8 cellular contexts compared by ENCODE assay signal in the genomic region with DNA sequence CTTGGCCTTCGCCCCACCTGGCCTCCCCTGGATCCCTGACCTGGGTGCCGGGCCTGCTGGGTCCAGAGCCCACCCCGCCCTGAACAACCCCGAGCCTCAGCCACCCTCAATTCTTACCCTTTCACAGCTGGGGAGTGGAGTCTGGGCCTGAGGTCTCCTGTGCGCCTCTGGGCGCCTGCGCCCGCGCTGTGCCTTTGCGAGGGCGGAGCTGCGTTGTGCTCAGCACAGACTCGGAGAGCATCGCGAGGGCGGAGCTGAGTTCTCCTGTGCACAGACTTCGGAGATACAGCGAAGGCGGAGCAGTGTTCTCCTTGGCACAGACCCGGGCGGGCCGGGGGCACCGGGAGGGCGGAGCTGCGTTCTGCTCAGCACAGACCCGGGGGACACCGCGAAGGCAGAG.
DNase-seq lines count a peak whose midpoint lies in the region; ATAC-seq, FAIRE-seq and TF ChIP-seq lines count a peak whose summit lies in the region.
"Not testable (repeated sequence)": the region's sequence is repeated elsewhere in the genome, so short reads cannot be mapped to it uniquely, and the experiment has no call there.

No MANE protein-coding gene starts in this region.

- H2BK20ac ChIP-seq in IMR-90 (ENCODE audit: low read depth, low read length): not testable (repeated sequence)

- not testable (repeated sequence) for H3K4me1 ChIP-seq in A549; IMR-90 (ENCODE audit: control insufficient read depth, insufficient read depth, low read length); PC-3 (ENCODE audit: insufficient read depth, low read length); RWPE2 (ENCODE audit: insufficient read depth, poor library complexity, severe bottlenecking); foreskin keratinocyte; heart left ventricle

- H4K8ac ChIP-seq in IMR-90 (ENCODE audit: low read depth in 2 of 2, low read length in 2 of 2): not testable (repeated sequence)

- H3K9me1 ChIP-seq in IMR-90 (ENCODE audit: insufficient read depth, low read length): not testable (repeated sequence)

- H4K5ac ChIP-seq in IMR-90 (ENCODE audit: low read depth, low read length): not testable (repeated sequence)

- H3F3A ChIP-seq in PC-3 (ENCODE audit: low read length, unreplicated experiment): not testable (repeated sequence)

- not testable (repeated sequence) for FAIRE-seq in A549 (lab: Jason Lieb, UNC)

- not testable (repeated sequence) for DNase-seq in A549 (ENCODE audit: low read depth in 1 of 2, low spot score in 1 of 2); IMR-90; PC-3; RWPE2 (ENCODE audit: low spot score); foreskin keratinocyte; heart left ventricle; left ventricle myocardium superior; sciatic nerve (ENCODE audit: low spot score)

- ATAC-seq in A549 (peak; percentile 34 to 97; a peak in 4 of 6 replicates), IMR-90 (ENCODE audit: low read depth) (peak; percentile 97), PC-3 (peak; percentile 95), RWPE2 (ENCODE audit: low read depth) (peak; percentile 87), foreskin keratinocyte (peak; percentile 86), heart left ventricle (peak in 3 of 4 donors; percentile 39 to 73 (median 68)), left ventricle myocardium superior (peak; percentile 79), sciatic nerve (peak; percentile 71)

- H3K18ac ChIP-seq in IMR-90 (ENCODE audit: low read depth, low read length): not testable (repeated sequence)

- intact Hi-C loops in IMR-90 (cut with micrococcal nuclease); PC-3 (cut with micrococcal nuclease); heart left ventricle (cut with DNase I); left ventricle myocardium superior (cut with micrococcal nuclease); sciatic nerve (cut with DNase I): not testable (repeated sequence)

- H3K4me2 ChIP-seq in A549; IMR-90 (ENCODE audit: low read depth, low read length); PC-3 (ENCODE audit: low read length): not testable (repeated sequence)

- not testable (repeated sequence) for H2BK15ac ChIP-seq in IMR-90 (ENCODE audit: low read depth, low read length)

- H2BK5ac ChIP-seq in IMR-90 (ENCODE audit: low read depth, low read length, poor library complexity, severe bottlenecking): not testable (repeated sequence)

- in situ Hi-C loops in IMR-90 (cut with MboI; ENCODE audit: low sequenced_read_pairs): not testable (repeated sequence)

- not testable (repeated sequence) for H4K20me1 ChIP-seq in IMR-90 (ENCODE audit: insufficient read depth, low read length); PC-3 (ENCODE audit: low read length)

- not testable (repeated sequence) for TF ChIP-seq POLR2A in A549 (IDR thresholded peaks at IDR 0.05; ENCODE audit: low read length); IMR-90 (IDR thresholded peaks at IDR 0.05; ENCODE audit: low read depth, low read length); heart left ventricle (IDR thresholded peaks at IDR 0.05)

- not testable (repeated sequence) for H3K4ac ChIP-seq in IMR-90 (ENCODE audit: low read depth, low read length)

- no CpG with 5 or more reads among the region's 28 CpGs for WGBS in A549 (ENCODE audit: missing lambda C conversion rate)
- no CpG with 5 or more reads among the region's 28 CpGs for WGBS in IMR-90 (ENCODE audit: extremely low coverage in 2 of 2, insufficient read length in 1 of 2), 2 experiments
- WGBS in heart left ventricle, 4 donors: no CpG with 5 or more reads among the region's 28 CpGs

- not testable (repeated sequence) for H2BK120ac ChIP-seq in IMR-90 (ENCODE audit: low read depth, low read length)

- not testable (repeated sequence) for TF ChIP-seq EP300 in A549 (IDR thresholded peaks at IDR 0.05)

- not testable (repeated sequence) for TF ChIP-seq CTCF in A549 (IDR thresholded peaks at IDR 0.05); IMR-90 (conservative IDR thresholded peaks at IDR 0.05; ENCODE audit: low read depth, low read length); PC-3 (conservative IDR thresholded peaks at IDR 0.05; ENCODE audit: low read depth, low read length); RWPE2 (IDR thresholded peaks at IDR 0.05; ENCODE audit: poor library complexity, severe bottlenecking); foreskin keratinocyte (conservative IDR thresholded peaks at IDR 0.05); heart left ventricle (IDR thresholded peaks at IDR 0.05)

- not testable (repeated sequence) for TF ChIP-seq RAD21 in A549 (conservative IDR thresholded peaks at IDR 0.05 in 1 of 2, IDR thresholded peaks at IDR 0.05 in 1 of 2); IMR-90 (IDR thresholded peaks at IDR 0.05; ENCODE audit: low read length)

- H2AFZ ChIP-seq in IMR-90 (replicated peaks; ENCODE audit: low read length, poor library complexity); PC-3 (ENCODE audit: low read length): not testable (repeated sequence)

- H3K27me3 ChIP-seq in IMR-90 (ENCODE audit: control insufficient read depth, insufficient read depth, low read length); PC-3 (ENCODE audit: low read length); RWPE2 (ENCODE audit: insufficient read depth, poor library complexity, severe bottlenecking); foreskin keratinocyte; heart left ventricle: not testable (repeated sequence)

- not testable (repeated sequence) for H3K4me3 ChIP-seq in A549; IMR-90 (ENCODE audit: insufficient read depth, low read depth, low read length); PC-3 (ENCODE audit: low read length); RWPE2 (ENCODE audit: severe bottlenecking); heart left ventricle

- H4K91ac ChIP-seq in IMR-90 (ENCODE audit: insufficient read depth, low read depth, low read length): not testable (repeated sequence)

- not testable (repeated sequence) for H3K36me3 ChIP-seq in IMR-90 (ENCODE audit: control insufficient read depth, insufficient read depth, low read length); PC-3 (ENCODE audit: low read depth, low read length); RWPE2 (ENCODE audit: low read depth); heart left ventricle

- not testable (repeated sequence) for H3K56ac ChIP-seq in IMR-90 (ENCODE audit: extremely low read depth, insufficient read depth, low read length)

- not testable (repeated sequence) for H3K79me2 ChIP-seq in PC-3 (ENCODE audit: low read length)

- not testable (repeated sequence) for H3K23ac ChIP-seq in IMR-90 (ENCODE audit: low read depth, low read length)

- not testable (repeated sequence) for H3K9me3 ChIP-seq in A549; IMR-90 (ENCODE audit: control insufficient read depth, insufficient read depth, low read length); PC-3 (ENCODE audit: low read length); RWPE2 (ENCODE audit: severe bottlenecking); heart left ventricle

- not testable (repeated sequence) for H3K9me2 ChIP-seq in PC-3 (replicated peaks; ENCODE audit: low read length)

- dilution Hi-C loops in IMR-90 (cut with HindIII; ENCODE audit: low sequenced_read_pairs, unreplicated experiment): not testable (repeated sequence)

- CTCF ChIA-PET in A549 (lab: Yijun Ruan, JAX); IMR-90 (lab: Yijun Ruan, JAX); PC-3 (lab: Charles Lee): not testable (repeated sequence)

- not testable (repeated sequence) for H3K9ac ChIP-seq in IMR-90 (ENCODE audit: low read depth, low read length); PC-3 (ENCODE audit: low read length)

- not testable (repeated sequence) for H3K14ac ChIP-seq in IMR-90 (replicated peaks; ENCODE audit: low read depth, low read length)

- H2AK5ac ChIP-seq in IMR-90 (ENCODE audit: low read depth, low read length): not testable (repeated sequence)

- POLR2A ChIA-PET in A549 (lab: Yijun Ruan, JAX); IMR-90 (lab: Charles Lee; ENCODE audit: unreplicated experiment); PC-3 (lab: Charles Lee; ENCODE audit: unreplicated experiment): not testable (repeated sequence)

- not testable (repeated sequence) for H3K27ac ChIP-seq in A549; IMR-90 (ENCODE audit: insufficient read depth, low read length); PC-3 (ENCODE audit: low read length); RWPE2 (ENCODE audit: poor library complexity, severe bottlenecking); foreskin keratinocyte; heart left ventricle

- not testable (repeated sequence) for H3K79me1 ChIP-seq in IMR-90 (ENCODE audit: low read depth in 1 of 2, low read length in 2 of 2)

- BruUV-seq in IMR-90 (replicated peaks; lab: Mats Ljungman, UMichigan); PC-3 (replicated peaks; lab: Mats Ljungman, UMichigan): not testable (repeated sequence)

- not testable (repeated sequence) for H2AK9ac ChIP-seq in IMR-90 (replicated peaks; ENCODE audit: low read depth, low read length, poor library complexity)
